In the genomic region with DNA sequence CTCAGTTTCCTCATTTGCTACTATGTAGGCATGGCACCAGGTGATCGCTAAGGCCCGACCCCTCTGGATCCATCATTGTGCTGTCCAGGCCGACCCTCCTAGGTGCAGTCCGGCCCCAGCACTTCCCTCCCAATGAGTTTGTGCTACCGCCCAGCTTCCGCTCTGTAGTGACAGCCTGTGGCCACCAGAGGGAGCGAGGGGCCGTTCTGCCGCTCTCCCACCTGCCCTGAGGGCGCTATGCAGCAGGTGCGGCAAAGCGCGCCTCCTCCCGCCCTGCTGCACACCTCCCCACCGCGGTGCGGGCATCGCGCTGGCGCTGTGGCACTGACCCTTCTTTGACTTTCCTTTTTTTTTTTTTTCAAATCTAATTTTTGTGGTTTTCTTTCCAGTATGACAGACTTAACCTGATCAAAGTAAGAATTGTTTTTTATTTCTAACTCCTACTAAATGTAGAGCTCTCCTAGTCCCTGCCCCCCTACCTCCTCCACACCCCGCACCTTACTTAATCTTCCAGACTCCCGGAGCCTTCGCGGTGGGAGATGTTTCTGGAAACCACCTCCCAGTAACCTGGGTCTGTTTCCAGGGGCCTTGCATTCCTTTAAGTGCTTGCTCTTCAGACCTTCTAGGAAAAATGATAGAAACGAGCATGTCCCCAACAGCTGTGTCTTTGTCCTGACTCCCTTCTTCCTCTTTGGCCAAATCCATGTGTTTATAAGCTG, we compare ENCODE assay signal across 8 cellular contexts.
DNase-seq lines count a peak whose midpoint lies in the region; ATAC-seq lines count a peak whose summit lies in the region.

No MANE protein-coding gene starts in this region.

- DNase-seq in EH (ENCODE audit: low read depth) (peak; percentile 54), Kasumi-1 (lab: John Stamatoyannopoulos, UW) (peak; percentile 44 to 69), T-cell (peak; percentile 29 to 69 (median 55)), adipocyte (ENCODE audit: low read depth) (peak; percentile 74), iPS DF 19.7 (ENCODE audit: low read depth, low spot score) (peak; percentile 38), MG63 (no peak)
- peak; percentile 43 to 54 for DNase-seq in stimulated activated CD4-positive, alpha-beta T cell treated with anti-CD3 and anti-CD28 coated beads, Interleukin-15, amount 100 ng/mL, for 1 hour (ENCODE audit: low read depth in 1 of 2, low spot score in 1 of 2)

- peak; percentile 82 for ATAC-seq in GM21737 (IDR thresholded peaks at IDR 0.05; ENCODE audit: unreplicated experiment)
- ATAC-seq in T-cell (replicated peaks in 1 of 4), result peak; percentile 83 to 92 (median 86)

- peaks cover 18 to 25% (median 19%) of the 10 kb centered on the region in 3 donors for H3K4me1 Mint-ChIP-seq in T-cell

- no peaks in the 10 kb centered on the region for H3K4me1 ChIP-seq in adipocyte (ENCODE audit: control insufficient read depth, insufficient read depth, low read length)

- H3K36me3 ChIP-seq in adipocyte (ENCODE audit: control insufficient read depth, insufficient read depth, low read length, severe bottlenecking) (no peaks in the 10 kb centered on the region), MG63 (no peaks in the 10 kb centered on the region)

- H3K27me3 Mint-ChIP-seq in T-cell, result no peaks in the 10 kb centered on the region

- POLR2A ChIA-PET in T-cell (lab: Charles Lee), result no interaction called here

- no peaks in the 10 kb centered on the region for H3K27me3 ChIP-seq in adipocyte (replicated peaks; ENCODE audit: control insufficient read depth, insufficient read depth, low read length)
- H3K27me3 ChIP-seq in MG63, result peaks cover 5% of the 10 kb centered on the region

- no peaks in the 10 kb centered on the region for H3K9me3 Mint-ChIP-seq in T-cell

- H3K4me3 ChIP-seq in adipocyte (ENCODE audit: low read length), result no peak overlapping the region
- no peak overlapping the region for H3K4me3 ChIP-seq in MG63

- H3K9me3 ChIP-seq in adipocyte (ENCODE audit: control insufficient read depth, low read length) (no peaks in the 10 kb centered on the region), MG63 (no peaks in the 10 kb centered on the region)

- no peak overlapping the region for H3K9ac ChIP-seq in adipocyte (ENCODE audit: low read length)

- H3K27ac Mint-ChIP-seq in T-cell, result no peak overlapping the region

- H3K36me3 Mint-ChIP-seq in T-cell, result no peaks in the 10 kb centered on the region

- no peak overlapping the region for H3K4me3 Mint-ChIP-seq in T-cell

- CTCF ChIA-PET in T-cell (lab: Charles Lee), result interaction anchor here (0.6 to 1.9 kb wide), 19 partner anchors 9 to 1070 kb away, joined by 3 to 10 read pairs (median 4); no protein-coding TSS in a partner anchor
